12 cellular contexts compared by ENCODE assay signal in the genomic region with DNA sequence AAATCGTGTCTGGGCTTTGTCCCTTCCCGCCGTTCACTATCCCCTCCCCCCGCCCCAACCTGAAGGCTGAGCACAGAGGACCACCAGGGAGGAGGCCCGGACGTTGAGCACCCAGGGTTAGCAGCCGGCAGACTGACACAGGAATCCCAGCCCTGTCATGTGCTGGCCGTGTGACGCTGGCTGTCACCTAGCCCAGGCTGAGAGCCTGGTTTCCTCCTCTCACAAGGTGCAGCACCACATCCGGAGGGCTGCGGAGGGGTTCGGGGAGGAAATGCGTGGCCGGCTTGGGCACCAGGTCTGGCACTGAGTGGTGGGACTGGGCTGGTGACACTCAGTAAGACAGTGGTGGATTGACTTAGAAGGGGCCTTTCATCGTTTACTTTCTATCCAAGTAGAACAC. TPM values are rescaled to one million over a fixed set of nuclear protein-coding genes. Genes with fewer than 3 reads are reported as not detected.
DNase-seq lines count a peak whose midpoint lies in the region; ATAC-seq, FAIRE-seq and TF ChIP-seq lines count a peak whose summit lies in the region.
"Had no signal": no experiment of that assay in that cellular context is flagged by ENCODE, and none has a peak within 500 bp of the region (broad histone marks: within the 10 kb centered on the region; RNA-seq: fewer than 3 reads in every experiment).

No MANE protein-coding gene starts in this region.

- intact Hi-C loops in activated T-helper 1 cell treated with anti-CD3 and anti-CD28 coated beads, Interleukin-12 subunit alpha, Interleukin-12 subunit beta, Interleukin-2, Interleukin-4 antibody, amounts not matched to agents 30 ng/mL and 10 ng/mL and 1 ng/mL, durations not matched to agents 14 hours and 24 hours and 36 hours (cut with micrococcal nuclease) = no loop called here
- intact Hi-C loops in pancreas (cut with DNase I) = loop anchor here in 1 of 3 donors (5.0 kb wide), 1 partner anchor 45 kb away; no protein-coding TSS in a partner anchor

- peaks cover 11% of the 10 kb centered on the region for H3K4me1 Mint-ChIP-seq in activated T-helper 1 cell treated with anti-CD3 and anti-CD28 coated beads, Interleukin-12 subunit alpha, Interleukin-12 subunit beta, Interleukin-2, Interleukin-4 antibody, amounts not matched to agents 30 ng/mL and 10 ng/mL and 1 ng/mL, durations not matched to agents 14 hours and 24 hours and 36 hours (ENCODE audit: low read depth)
- peaks cover 20 to 44% (median 38%) of the 10 kb centered on the region in 4 donors for H3K4me1 Mint-ChIP-seq in naive thymus-derived CD8-positive, alpha-beta T cell
- no peaks in the 10 kb centered on the region for H3K4me1 Mint-ChIP-seq in type B pancreatic cell (ENCODE audit: unreplicated experiment)

- no peak overlapping the region for H3K27ac ChIP-seq in pancreas
- H3K27ac ChIP-seq: vagina, VCaP had no signal

- TF ChIP-seq CTCF in type B pancreatic cell (conservative IDR thresholded peaks at IDR 0.05) (no peak), pancreas (IDR thresholded peaks at IDR 0.05) (no peak)

- H3K36me3 Mint-ChIP-seq in activated T-helper 1 cell treated with anti-CD3 and anti-CD28 coated beads, Interleukin-12 subunit alpha, Interleukin-12 subunit beta, Interleukin-2, Interleukin-4 antibody, amounts not matched to agents 30 ng/mL and 10 ng/mL and 1 ng/mL, durations not matched to agents 14 hours and 24 hours and 36 hours (ENCODE audit: low read depth) = no peaks in the 10 kb centered on the region
- H3K36me3 Mint-ChIP-seq in naive thymus-derived CD8-positive, alpha-beta T cell = peaks cover 0 to 10% (median 0%) of the 10 kb centered on the region in 3 donors
- no peaks in the 10 kb centered on the region for H3K36me3 Mint-ChIP-seq in type B pancreatic cell

- no peak overlapping the region for H3K4me3 ChIP-seq in pancreas
- H3K4me3 ChIP-seq: vagina had no signal

- no peak overlapping the region for H3K4me3 Mint-ChIP-seq in activated T-helper 1 cell treated with anti-CD3 and anti-CD28 coated beads, Interleukin-12 subunit alpha, Interleukin-12 subunit beta, Interleukin-2, Interleukin-4 antibody, amounts not matched to agents 30 ng/mL and 10 ng/mL and 1 ng/mL, durations not matched to agents 14 hours and 24 hours and 36 hours
- peak overlapping the region; percentile 28 to 83 (median 65) for H3K4me3 Mint-ChIP-seq in naive thymus-derived CD8-positive, alpha-beta T cell
- H3K4me3 Mint-ChIP-seq in type B pancreatic cell = no peak overlapping the region

- peaks cover 12 to 22% (median 18%) of the 10 kb centered on the region in 3 donors for H3K4me1 ChIP-seq in pancreas

- no peaks in the 10 kb centered on the region for H3K27me3 Mint-ChIP-seq in activated T-helper 1 cell treated with anti-CD3 and anti-CD28 coated beads, Interleukin-12 subunit alpha, Interleukin-12 subunit beta, Interleukin-2, Interleukin-4 antibody, amounts not matched to agents 30 ng/mL and 10 ng/mL and 1 ng/mL, durations not matched to agents 14 hours and 24 hours and 36 hours (ENCODE audit: insufficient read depth)
- no peaks in the 10 kb centered on the region for H3K27me3 Mint-ChIP-seq in naive thymus-derived CD8-positive, alpha-beta T cell
- H3K27me3 Mint-ChIP-seq in type B pancreatic cell = peaks cover 28% of the 10 kb centered on the region

- peak; percentile 60 for DNase-seq in stimulated activated CD4-positive, alpha-beta T cell treated with anti-CD3 and anti-CD28 coated beads, Interleukin-15, amount 100 ng/mL, for 24 hours
- DNase-seq in stimulated activated CD4-positive, alpha-beta T cell treated with anti-CD3 and anti-CD28 coated beads, Interleukin-12 subunit alpha, Interleukin-12 subunit beta, amount 100 ng/mL, for 4 hours = no peak
- DNase-seq in activated T-helper 1 cell treated with anti-CD3 and anti-CD28 coated beads, Interleukin-12 subunit alpha, Interleukin-12 subunit beta, Interleukin-2, Interleukin-4 antibody, amounts not matched to agents 30 ng/mL and 10 ng/mL and 1 ng/mL, durations not matched to agents 14 hours and 24 hours and 36 hours (ENCODE audit: low spot score) = peak; percentile 58
- peak; percentile 59 to 94 (median 87) for DNase-seq in naive thymus-derived CD8-positive, alpha-beta T cell
- DNase-seq in type B pancreatic cell (ENCODE audit: extremely low spot score, unreplicated experiment) = no peak
- no peak for DNase-seq in HPDE6-E6E7 (ENCODE audit: extremely low spot score)
- DNase-seq in pancreas = no peak
- DNase-seq in Kasumi-1 (lab: John Stamatoyannopoulos, UW) = no peak
- DNase-seq: islet precursor cell, NCI-H446 treated with DMSO at 0.1 percent for 48 hours had no signal

- peak; percentile 37 to 71 for ATAC-seq in naive thymus-derived CD8-positive, alpha-beta T cell
- no peak for ATAC-seq in pancreas

- H3K27ac Mint-ChIP-seq in activated T-helper 1 cell treated with anti-CD3 and anti-CD28 coated beads, Interleukin-12 subunit alpha, Interleukin-12 subunit beta, Interleukin-2, Interleukin-4 antibody, amounts not matched to agents 30 ng/mL and 10 ng/mL and 1 ng/mL, durations not matched to agents 14 hours and 24 hours and 36 hours = no peak overlapping the region
- peak overlapping the region; percentile 29 to 98 (median 94) for H3K27ac Mint-ChIP-seq in naive thymus-derived CD8-positive, alpha-beta T cell
- peak overlapping the region; percentile 50 for H3K27ac Mint-ChIP-seq in type B pancreatic cell

- FAIRE-seq in pancreas (lab: Jason Lieb, UNC) = no peak

- no peaks in the 10 kb centered on the region for H3K27me3 ChIP-seq in pancreas
- H3K27me3 ChIP-seq: vagina had no signal

- WGBS in pancreas, 2 donors = 52 to 64% methylated on average over 15 of the region's 15 CpGs

- no peaks in the 10 kb centered on the region for H3K9me3 ChIP-seq in pancreas
- H3K9me3 ChIP-seq: vagina had no signal

- no peaks in the 10 kb centered on the region for H3K36me3 ChIP-seq in pancreas
- H3K36me3 ChIP-seq: vagina had no signal

- peaks cover 9% of the 10 kb centered on the region for H3K9me3 Mint-ChIP-seq in activated T-helper 1 cell treated with anti-CD3 and anti-CD28 coated beads, Interleukin-12 subunit alpha, Interleukin-12 subunit beta, Interleukin-2, Interleukin-4 antibody, amounts not matched to agents 30 ng/mL and 10 ng/mL and 1 ng/mL, durations not matched to agents 14 hours and 24 hours and 36 hours
- peaks cover 0 to 42% (median 3%) of the 10 kb centered on the region in 9 donors for H3K9me3 Mint-ChIP-seq in naive thymus-derived CD8-positive, alpha-beta T cell
- H3K9me3 Mint-ChIP-seq in type B pancreatic cell = no peaks in the 10 kb centered on the region

- POLR2A ChIA-PET in naive thymus-derived CD8-positive, alpha-beta T cell (lab: Charles Lee) = interaction anchor here (1.1 to 5.7 kb wide), 3 partner anchors 20 to 50 kb away, joined by 3 to 158 read pairs (median 4); partner anchors contain the start of genes PSMA7 and TAF4

RNA-seq across cellular contexts. Expression of gene LSM14B, which starts 4.6 kb away (rescaled TPM):
- 39.6 and 43.2 TPM in 2 replicates for total RNA-seq in activated T-helper 1 cell treated with anti-CD3 and anti-CD28 coated beads, Interleukin-12 subunit alpha, Interleukin-12 subunit beta, Interleukin-2, Interleukin-4 antibody, amounts not matched to agents 30 ng/mL and 10 ng/mL and 1 ng/mL, durations not matched to agents 14 hours and 24 hours and 36 hours
- total RNA-seq in naive thymus-derived CD8-positive, alpha-beta T cell = 10 to 100 TPM; 53.5 to 55.8 TPM
- polyA plus RNA-seq in naive thymus-derived CD8-positive, alpha-beta T cell = 1 to 10 TPM; 1.5 to 2.4 (median 2.4) TPM
- total RNA-seq in type B pancreatic cell (ENCODE audit: low replicate concordance) (45.6 and 66.3 TPM in 2 replicates), pancreas (10 to 100 TPM; 14.9 to 19.7 (median 16.7) TPM)
- polyA plus RNA-seq in pancreas = 10 to 100 TPM in 1 of 2 donors, 1 to 10 TPM in 1; 8.4 to 20.1 TPM

RNA-seq across cellular contexts. Expression of gene PSMA7, which starts 25.5 kb away (rescaled TPM):
- total RNA-seq in activated T-helper 1 cell treated with anti-CD3 and anti-CD28 coated beads, Interleukin-12 subunit alpha, Interleukin-12 subunit beta, Interleukin-2, Interleukin-4 antibody, amounts not matched to agents 30 ng/mL and 10 ng/mL and 1 ng/mL, durations not matched to agents 14 hours and 24 hours and 36 hours = 444 and 450 TPM in 2 replicates
- total RNA-seq in naive thymus-derived CD8-positive, alpha-beta T cell = 100 to 1,000 TPM; 178 to 185 TPM
- polyA plus RNA-seq in naive thymus-derived CD8-positive, alpha-beta T cell = 100 to 1,000 TPM; 362 to 473 (median 419) TPM
- total RNA-seq in type B pancreatic cell (ENCODE audit: low replicate concordance) (207 and 236 TPM in 2 replicates), pancreas (100 to 1,000 TPM in 1 of 6 donors, 10 to 100 TPM in 5; 55.6 to 105 (median 74.3) TPM)
- polyA plus RNA-seq in pancreas = 100 to 1,000 TPM in 1 of 2 donors, 10 to 100 TPM in 1; 67.9 to 119 TPM

RNA-seq across cellular contexts. Expression of gene SS18L1, which starts 25.9 kb away (rescaled TPM):
- total RNA-seq in activated T-helper 1 cell treated with anti-CD3 and anti-CD28 coated beads, Interleukin-12 subunit alpha, Interleukin-12 subunit beta, Interleukin-2, Interleukin-4 antibody, amounts not matched to agents 30 ng/mL and 10 ng/mL and 1 ng/mL, durations not matched to agents 14 hours and 24 hours and 36 hours = 24.3 and 29.4 TPM in 2 replicates
- total RNA-seq in naive thymus-derived CD8-positive, alpha-beta T cell = 10 to 100 TPM; 23.0 to 23.6 TPM
- under 1 TPM; 0.39 to 0.58 (median 0.50) TPM for polyA plus RNA-seq in naive thymus-derived CD8-positive, alpha-beta T cell
- total RNA-seq in type B pancreatic cell (ENCODE audit: low replicate concordance) (20.5 and 25.5 TPM in 2 replicates), pancreas (1 to 10 TPM; 6.6 to 9.7 (median 7.4) TPM)
- polyA plus RNA-seq in pancreas = 10 to 100 TPM; 13.0 to 19.3 TPM

RNA-seq across cellular contexts. Expression of gene TAF4, which starts 52.0 kb away (rescaled TPM):
- total RNA-seq in activated T-helper 1 cell treated with anti-CD3 and anti-CD28 coated beads, Interleukin-12 subunit alpha, Interleukin-12 subunit beta, Interleukin-2, Interleukin-4 antibody, amounts not matched to agents 30 ng/mL and 10 ng/mL and 1 ng/mL, durations not matched to agents 14 hours and 24 hours and 36 hours = 26.3 and 28.3 TPM in 2 replicates
- 10 to 100 TPM; 39.0 to 41.5 TPM for total RNA-seq in naive thymus-derived CD8-positive, alpha-beta T cell
- polyA plus RNA-seq in naive thymus-derived CD8-positive, alpha-beta T cell = 1 to 10 TPM in 2 of 3 donors, under 1 TPM in 1; 0.31 to 1.6 (median 1.4) TPM
- total RNA-seq in type B pancreatic cell (ENCODE audit: low replicate concordance) (18.5 and 22.2 TPM in 2 replicates), pancreas (10 to 100 TPM in 1 of 6 donors, 1 to 10 TPM in 5; 7.1 to 15.2 (median 8.4) TPM)
- 1 to 10 TPM; 5.7 to 9.2 TPM for polyA plus RNA-seq in pancreas

Comparison
In these comparisons a context has a peak if more than half of its experiments do, and no peak if none do; other contexts are left out.
1. DNase-seq: peak in stimulated activated CD4-positive, alpha-beta T cell treated with anti-CD3 and anti-CD28 coated beads, Interleukin-15, amount 100 ng/mL, for 24 hours (single experiment), activated T-helper 1 cell treated with anti-CD3 and anti-CD28 coated beads, Interleukin-12 subunit alpha, Interleukin-12 subunit beta, Interleukin-2, Interleukin-4 antibody, amounts not matched to agents 30 ng/mL and 10 ng/mL and 1 ng/mL, durations not matched to agents 14 hours and 24 hours and 36 hours (single experiment) and naive thymus-derived CD8-positive, alpha-beta T cell (10 of 10); none in stimulated activated CD4-positive, alpha-beta T cell treated with anti-CD3 and anti-CD28 coated beads, Interleukin-12 subunit alpha, Interleukin-12 subunit beta, amount 100 ng/mL, for 4 hours (single experiment), type B pancreatic cell (single experiment), HPDE6-E6E7 (single experiment), pancreas (0 of 6) and Kasumi-1 (0 of 2).
2. H3K4me3 Mint-ChIP-seq: peak in naive thymus-derived CD8-positive, alpha-beta T cell (10 of 10); none in activated T-helper 1 cell treated with anti-CD3 and anti-CD28 coated beads, Interleukin-12 subunit alpha, Interleukin-12 subunit beta, Interleukin-2, Interleukin-4 antibody, amounts not matched to agents 30 ng/mL and 10 ng/mL and 1 ng/mL, durations not matched to agents 14 hours and 24 hours and 36 hours (single experiment) and type B pancreatic cell (single experiment).
3. ATAC-seq: peak in naive thymus-derived CD8-positive, alpha-beta T cell (2 of 2); none in pancreas (0 of 4).